31 cellular contexts compared by ENCODE assay signal in genomic region chr6:146267447-146267846, GRCh38.
"Had no signal": no experiment of that assay in that cellular context is flagged by ENCODE, and none has a peak within 500 bp of the region (broad histone marks: within the 10 kb centered on the region; RNA-seq: fewer than 3 reads in every experiment).

No MANE protein-coding gene starts in this region.

- H3K27ac ChIP-seq: adrenal gland, ascending aorta, body of pancreas, brain microvascular endothelial cell, breast epithelium, cardiac muscle cell had no signal

- H3K27me3 ChIP-seq: adrenal gland, ascending aorta, body of pancreas, brain microvascular endothelial cell, breast epithelium, cardiac muscle cell had no signal

- H3K4me3 ChIP-seq: adrenal gland, ascending aorta, body of pancreas, breast epithelium, cardiac muscle cell had no signal

- H3K9me3 ChIP-seq: adrenal gland, ascending aorta, body of pancreas, breast epithelium had no signal

- H3K36me3 ChIP-seq: adrenal gland, ascending aorta, brain microvascular endothelial cell, breast epithelium, cardiac muscle cell had no signal

- DNase-seq: activated effector memory CD4-positive, alpha-beta T cell treated with anti-CD3 and anti-CD28 coated beads, Interleukin-2, amount 50 U/mL, for 16 hours; activated effector memory CD4-positive, alpha-beta T cell treated with Interleukin-2 at 50 U/mL for 16 hours; activated gamma-delta T cell; activated gamma-delta T cell treated with Interleukin-2 at 50 U/mL for 16 hours; activated naive CD4-positive, alpha-beta T cell; activated naive CD4-positive, alpha-beta T cell treated with anti-CD3 and anti-CD28 coated beads for 36 hours; activated naive CD4-positive, alpha-beta T cell treated with anti-CD3 and anti-CD28 coated beads, Interleukin-2, amount 10 ng/mL, durations not matched to agents 7 days and 5 days; activated naive CD4-positive, alpha-beta T cell treated with anti-CD3 and anti-CD28 coated beads, Interleukin-2, amount 50 U/mL, for 16 hours; activated naive CD4-positive, alpha-beta T cell treated with Interleukin-2 at 50 U/mL for 16 hours; activated naive CD8-positive, alpha-beta T cell treated with anti-CD3 and anti-CD28 coated beads for 36 hours; activated naive CD8-positive, alpha-beta T cell treated with anti-CD3 and anti-CD28 coated beads, Interleukin-2, amount 10 ng/mL, durations not matched to agents 7 days and 5 days; activated naive CD8-positive, alpha-beta T cell treated with anti-CD3 and anti-CD28 coated beads, Interleukin-2, amount 50 U/mL, for 24 hours; activated T-cell treated with anti-CD3 and anti-CD28 coated beads, Interleukin-2, amount 50 U/mL, for 24 hours; activated T-cell treated with anti-CD3 and anti-CD28 coated beads, Interleukin-2, amount 50 U/mL, for 4 hours; activated T-cell treated with anti-CD3 and anti-CD28 coated beads, Interleukin-2, amount 50 U/mL, for 48 hours; activated T-cell treated with anti-CD3 and anti-CD28 coated beads, Interleukin-2, amount 50 U/mL, for 72 hours; adrenal gland; amniotic stem cell; amygdala; anterior cingulate cortex; aorta; body of pancreas; brain microvascular endothelial cell; caudate nucleus; central memory CD4-positive, alpha-beta T cell; cerebellar nuclear complex had no signal

- ATAC-seq: activated naive CD4-positive, alpha-beta T cell treated with anti-CD3 and anti-CD28 coated beads, Interleukin-2, amount 50 U/mL, for 72 hours; activated naive CD8-positive, alpha-beta T cell treated with anti-CD3 and anti-CD28 coated beads, Interleukin-2, amount 50 U/mL, for 24 hours; activated T-cell treated with anti-CD3 and anti-CD28 coated beads, Interleukin-2, amount 50 U/mL, for 4 hours; activated T-cell treated with anti-CD3 and anti-CD28 coated beads, Interleukin-2, amount 50 U/mL, for 72 hours; activated T-helper 17 cell treated with anti-CD3 and anti-CD28 coated beads, Interleukin-2, amount 50 U/mL, for 72 hours; body of pancreas had no signal

- H3K4me1 ChIP-seq: adrenal gland, ascending aorta, body of pancreas, breast epithelium had no signal
